In genomic region chr4:123352240-123352945, GRCh38 we compare ENCODE assay signal across 10 cellular contexts. TPM values are rescaled to one million over a fixed set of nuclear protein-coding genes. Genes with fewer than 3 reads are reported as not detected.
DNase-seq lines count a peak whose midpoint lies in the region; ATAC-seq and TF ChIP-seq lines count a peak whose summit lies in the region.
"Had no signal": no experiment of that assay in that cellular context is flagged by ENCODE, and none has a peak within 500 bp of the region (broad histone marks: within the 10 kb centered on the region; RNA-seq: fewer than 3 reads in every experiment).

No MANE protein-coding gene starts in this region.

- TF ChIP-seq CTCF in esophagus muscularis mucosa (IDR thresholded peaks at IDR 0.05) (no peak), osteocyte (IDR thresholded peaks at IDR 0.05) (no peak)

- ATAC-seq in aorta (ENCODE audit: low FRiP score) (no peak), HG03159 (IDR thresholded peaks at IDR 0.05; ENCODE audit: unreplicated experiment) (no peak)

- peaks cover 11% of the 10 kb centered on the region for H3K4me1 Mint-ChIP-seq in osteocyte (ENCODE audit: unreplicated experiment)

- no peak for TF ChIP-seq POLR2A in esophagus muscularis mucosa (IDR thresholded peaks at IDR 0.05; ENCODE audit: low read depth)

- 36% methylated on average over 6 of the region's 6 CpGs for WGBS in esophagus muscularis mucosa
- WGBS in aorta, 2 donors, result 50 to 62% methylated on average over 6 of the region's 6 CpGs

- H3K4me1 ChIP-seq in esophagus muscularis mucosa (peaks cover 10 to 25% (median 16%) of the 10 kb centered on the region in 4 donors), aorta (ENCODE audit: control insufficient read depth in 1 of 2, insufficient read depth in 2 of 2, low read length in 2 of 2) (no peaks in the 10 kb centered on the region)

- H3K27ac ChIP-seq in esophagus muscularis mucosa (replicated peaks in 1 of 4) (peak overlapping the region; percentile 8 to 56 (median 26)), aorta (ENCODE audit: low read depth in 1 of 2, low read length in 2 of 2) (no peak overlapping the region)

- peak; percentile 11 for DNase-seq in CD1c-positive myeloid dendritic cell (ENCODE audit: extremely low spot score)
- peak; percentile 38 for DNase-seq in NOMO-1 treated with DMSO at 0.1 percent for 48 hours (lab: John Stamatoyannopoulos, UW; ENCODE audit: unreplicated experiment)
- DNase-seq in esophagus muscularis mucosa (ENCODE audit: extremely low spot score), result no peak
- DNase-seq in osteocyte (ENCODE audit: extremely low spot score, unreplicated experiment), result no peak
- no peak for DNase-seq in aorta
- DNase-seq in NCI-H510A (lab: John Stamatoyannopoulos, UW), result no peak
- no peak for DNase-seq in NK-92 treated with Interleukin-12 subunit alpha and Interleukin-12 subunit beta, amount 100 ng/mL, for 24 hours (lab: John Stamatoyannopoulos, UW)
- DNase-seq: activated CD4-positive, alpha-beta T cell treated with anti-CD3 and anti-CD28 coated beads, Interleukin-2, amount 50 U/mL, for 48 hours had no signal

- H3K27me3 ChIP-seq in esophagus muscularis mucosa (no peaks in the 10 kb centered on the region), aorta (ENCODE audit: control insufficient read depth in 1 of 2, insufficient read depth in 2 of 2, low read length in 1 of 2) (no peaks in the 10 kb centered on the region)

- intact Hi-C loops in esophagus muscularis mucosa (cut with DNase I), result no loop called here
- intact Hi-C loops in aorta (cut with DNase I), result no loop called here

- no peaks in the 10 kb centered on the region for H3K36me3 Mint-ChIP-seq in osteocyte (ENCODE audit: unreplicated experiment)

- H3K27me3 Mint-ChIP-seq in osteocyte (ENCODE audit: unreplicated experiment), result no peaks in the 10 kb centered on the region

- H3K9me3 ChIP-seq in esophagus muscularis mucosa (no peaks in the 10 kb centered on the region), aorta (ENCODE audit: control insufficient read depth, low read length) (no peaks in the 10 kb centered on the region)

- no peaks in the 10 kb centered on the region for H3K36me3 ChIP-seq in esophagus muscularis mucosa
- no peaks in the 10 kb centered on the region for H3K36me3 ChIP-seq in aorta (ENCODE audit: control insufficient read depth in 1 of 2, insufficient read depth in 2 of 2, low read length in 1 of 2)

- peak overlapping the region; percentile 39 for H3K27ac Mint-ChIP-seq in osteocyte (ENCODE audit: unreplicated experiment)
- H3K27ac Mint-ChIP-seq: stimulated activated naive CD8-positive, alpha-beta T cell treated with anti-CD3 and anti-CD28 coated beads, Interleukin-15, Interleukin-2, amounts not matched to agents 100 ng/mL and 50 ng/mL, for 24 hours had no signal

- no peak overlapping the region for H3K4me3 Mint-ChIP-seq in osteocyte (ENCODE audit: unreplicated experiment)
- H3K4me3 Mint-ChIP-seq: stimulated activated naive CD8-positive, alpha-beta T cell treated with anti-CD3 and anti-CD28 coated beads, Interleukin-15, Interleukin-2, amounts not matched to agents 100 ng/mL and 50 ng/mL, for 24 hours had no signal

- H3K4me3 ChIP-seq in esophagus muscularis mucosa (no peak overlapping the region), aorta (ENCODE audit: low read length in 2 of 2) (no peak overlapping the region)

- no peaks in the 10 kb centered on the region for H3K9me3 Mint-ChIP-seq in osteocyte (ENCODE audit: unreplicated experiment)
- H3K9me3 Mint-ChIP-seq: stimulated activated naive CD8-positive, alpha-beta T cell treated with anti-CD3 and anti-CD28 coated beads, Interleukin-15, Interleukin-2, amounts not matched to agents 100 ng/mL and 50 ng/mL, for 24 hours had no signal

- no peak for TF ChIP-seq EP300 in esophagus muscularis mucosa (IDR thresholded peaks at IDR 0.05)

RNA-seq across cellular contexts. Expression of gene SPRY1, which starts 44.2 kb away (rescaled TPM):
- total RNA-seq in esophagus muscularis mucosa (100 to 1,000 TPM; 103 to 136 (median 136) TPM), osteocyte (51.0 and 51.7 TPM in 2 replicates), aorta (100 to 1,000 TPM; 209 to 210 TPM)
- polyA plus RNA-seq in aorta, result 10 to 100 TPM; 21.0 to 92.6 TPM

Comparison
In these comparisons a context has a peak if more than half of its experiments do, and no peak if none do; other contexts are left out.
1. DNase-seq: peak in CD1c-positive myeloid dendritic cell (single experiment) and NOMO-1 treated with DMSO at 0.1 percent for 48 hours (single experiment); none in esophagus muscularis mucosa (single experiment), osteocyte (single experiment), aorta (0 of 2), NCI-H510A (single experiment) and NK-92 treated with Interleukin-12 subunit alpha and Interleukin-12 subunit beta, amount 100 ng/mL, for 24 hours (single experiment).
2. H3K27ac ChIP-seq: peak in esophagus muscularis mucosa (4 of 4); none in aorta (0 of 2).